ENCODE assay signal across 8 cellular contexts in the genomic region with DNA sequence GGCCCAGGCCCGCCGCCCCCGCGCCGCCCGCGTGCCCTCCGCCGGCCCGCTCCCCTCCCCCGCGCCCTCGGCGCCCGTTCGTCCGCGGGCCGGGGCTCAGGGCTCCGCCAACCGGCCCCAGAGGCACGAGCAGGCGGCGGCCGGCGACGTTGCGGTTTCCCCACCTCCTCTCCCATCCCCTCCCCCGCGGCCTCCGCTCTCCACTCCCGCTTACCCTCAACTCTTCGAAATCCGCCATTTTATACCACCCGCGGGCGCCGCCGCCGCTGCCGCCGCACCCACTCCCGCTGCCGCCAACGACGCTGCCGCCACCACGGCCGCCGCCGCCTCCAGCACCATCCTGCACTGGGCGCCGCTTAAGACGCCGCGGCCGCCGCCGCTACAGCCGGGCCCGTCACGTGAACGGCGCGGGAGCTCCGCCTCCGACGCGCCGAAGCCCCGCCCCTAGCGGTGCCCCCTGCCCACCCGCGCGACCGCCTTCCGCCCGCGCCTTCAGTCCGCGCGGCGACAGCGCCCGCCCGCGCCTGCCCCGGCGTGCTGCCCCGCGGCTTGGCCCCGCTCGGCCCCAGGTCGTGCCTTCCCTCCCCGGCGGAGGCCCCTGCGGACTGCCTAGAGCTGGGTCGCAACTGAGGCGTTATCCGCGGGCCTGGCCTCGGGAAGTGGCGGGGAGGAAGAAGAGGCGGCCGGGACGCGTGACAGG. TPM values are rescaled to one million over a fixed set of nuclear protein-coding genes. Genes with fewer than 3 reads are reported as not detected.
DNase-seq lines count a peak whose midpoint lies in the region; ATAC-seq lines count a peak whose summit lies in the region.

A gene with protein sequence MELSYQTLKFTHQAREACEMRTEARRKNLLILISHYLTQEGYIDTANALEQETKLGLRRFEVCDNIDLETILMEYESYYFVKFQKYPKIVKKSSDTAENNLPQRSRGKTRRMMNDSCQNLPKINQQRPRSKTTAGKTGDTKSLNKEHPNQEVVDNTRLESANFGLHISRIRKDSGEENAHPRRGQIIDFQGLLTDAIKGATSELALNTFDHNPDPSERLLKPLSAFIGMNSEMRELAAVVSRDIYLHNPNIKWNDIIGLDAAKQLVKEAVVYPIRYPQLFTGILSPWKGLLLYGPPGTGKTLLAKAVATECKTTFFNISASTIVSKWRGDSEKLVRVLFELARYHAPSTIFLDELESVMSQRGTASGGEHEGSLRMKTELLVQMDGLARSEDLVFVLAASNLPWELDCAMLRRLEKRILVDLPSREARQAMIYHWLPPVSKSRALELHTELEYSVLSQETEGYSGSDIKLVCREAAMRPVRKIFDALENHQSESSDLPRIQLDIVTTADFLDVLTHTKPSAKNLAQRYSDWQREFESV (plus strand): TSS at position 495 of the 700 bp plus-strand sequence. CDS start 29,271 bp downstream, outside the sequence.
A gene with protein sequence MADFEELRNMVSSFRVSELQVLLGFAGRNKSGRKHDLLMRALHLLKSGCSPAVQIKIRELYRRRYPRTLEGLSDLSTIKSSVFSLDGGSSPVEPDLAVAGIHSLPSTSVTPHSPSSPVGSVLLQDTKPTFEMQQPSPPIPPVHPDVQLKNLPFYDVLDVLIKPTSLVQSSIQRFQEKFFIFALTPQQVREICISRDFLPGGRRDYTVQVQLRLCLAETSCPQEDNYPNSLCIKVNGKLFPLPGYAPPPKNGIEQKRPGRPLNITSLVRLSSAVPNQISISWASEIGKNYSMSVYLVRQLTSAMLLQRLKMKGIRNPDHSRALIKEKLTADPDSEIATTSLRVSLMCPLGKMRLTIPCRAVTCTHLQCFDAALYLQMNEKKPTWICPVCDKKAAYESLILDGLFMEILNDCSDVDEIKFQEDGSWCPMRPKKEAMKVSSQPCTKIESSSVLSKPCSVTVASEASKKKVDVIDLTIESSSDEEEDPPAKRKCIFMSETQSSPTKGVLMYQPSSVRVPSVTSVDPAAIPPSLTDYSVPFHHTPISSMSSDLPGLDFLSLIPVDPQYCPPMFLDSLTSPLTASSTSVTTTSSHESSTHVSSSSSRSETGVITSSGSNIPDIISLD (minus strand): TSS at position 400 of the 700 bp plus-strand sequence. CDS start 162 bp downstream, at position 238.

- peaks cover 45% of the 10 kb centered on the region for H3K4me1 Mint-ChIP-seq in activated CD4-positive, alpha-beta T cell treated with anti-CD3 and anti-CD28 coated beads for 36 hours

- peaks cover 2% of the 10 kb centered on the region for H3K9me3 Mint-ChIP-seq in activated CD4-positive, alpha-beta T cell treated with anti-CD3 and anti-CD28 coated beads for 36 hours (ENCODE audit: low read depth)

- DNase-seq in AG08396 (ENCODE audit: low spot score) (peak; percentile 91), NCI-H2227 (lab: John Stamatoyannopoulos, UW; ENCODE audit: unreplicated experiment) (peak; percentile 92), left colon (peak; percentile 72 to 88)
- peak; percentile 83 for DNase-seq in activated CD4-positive, alpha-beta T cell treated with anti-CD3 and anti-CD28 coated beads for 36 hours
- peak; percentile 58 to 72 for DNase-seq in stimulated activated CD4-positive, alpha-beta T cell treated with anti-CD3 and anti-CD28 coated beads, Interleukin-1b, Interleukin-23, amount 100 ng/mL, for 4 hours (ENCODE audit: low read depth in 2 of 2)

- ATAC-seq in GM18868 (IDR thresholded peaks at IDR 0.05; ENCODE audit: unreplicated experiment) (peak; percentile 88), HG03097 (IDR thresholded peaks at IDR 0.05; ENCODE audit: low FRiP score, unreplicated experiment) (peak; percentile 76), left colon (peak; percentile 90)
- peak; percentile 92 for ATAC-seq in activated CD4-positive, alpha-beta T cell treated with anti-CD3 and anti-CD28 coated beads for 36 hours

- POLR2A ChIA-PET in activated CD4-positive, alpha-beta T cell treated with anti-CD3 and anti-CD28 coated beads for 36 hours (lab: Charles Lee) = interaction anchor here (1.2 kb wide), 1 partner anchor 233 kb away, joined by 3 read pairs; no protein-coding TSS in a partner anchor

- H3K4me3 Mint-ChIP-seq in activated CD4-positive, alpha-beta T cell treated with anti-CD3 and anti-CD28 coated beads for 36 hours = peak within 1 kb of the TSS; percentile 92

- peaks cover 2% of the 10 kb centered on the region for H3K36me3 Mint-ChIP-seq in activated CD4-positive, alpha-beta T cell treated with anti-CD3 and anti-CD28 coated beads for 36 hours (ENCODE audit: low read depth)

- intact Hi-C loops in activated CD4-positive, alpha-beta T cell treated with anti-CD3 and anti-CD28 coated beads for 36 hours (cut with DNase I, micrococcal nuclease) = loop anchor here (1.0 to 10.0 kb wide), 9 partner anchors 30 to 1018 kb away; a partner anchor contains a TSS
- intact Hi-C loops in left colon (cut with DNase I, micrococcal nuclease) = no loop called here

- H3K27me3 Mint-ChIP-seq in activated CD4-positive, alpha-beta T cell treated with anti-CD3 and anti-CD28 coated beads for 36 hours = no peaks in the 10 kb centered on the region

- peak within 1 kb of the TSS; percentile 89 for H3K27ac ChIP-seq in cingulate gyrus (ENCODE audit: low read depth, low read length)

- CTCF ChIA-PET in activated CD4-positive, alpha-beta T cell treated with anti-CD3 and anti-CD28 coated beads for 36 hours (lab: Charles Lee) = interaction anchor here (0.5 to 0.7 kb wide), 4 partner anchors 33 to 573 kb away, joined by 3 to 5 read pairs (median 3); no protein-coding TSS in a partner anchor

- H3K27ac Mint-ChIP-seq in activated CD4-positive, alpha-beta T cell treated with anti-CD3 and anti-CD28 coated beads for 36 hours = peak within 1 kb of the TSS; percentile 91

RNA-seq across cellular contexts. Expression of the first gene that starts in this region (rescaled TPM):
- 1 to 10 TPM; 1.1 to 1.4 TPM for total RNA-seq in activated CD4-positive, alpha-beta T cell treated with anti-CD3 and anti-CD28 coated beads for 36 hours
- total RNA-seq in left colon = 1 to 10 TPM; 2.1 to 3.7 TPM

RNA-seq across cellular contexts. Expression of the second gene that starts in this region (rescaled TPM):
- total RNA-seq in activated CD4-positive, alpha-beta T cell treated with anti-CD3 and anti-CD28 coated beads for 36 hours = 10 to 100 TPM; 27.1 to 28.2 TPM
- total RNA-seq in left colon = 10 to 100 TPM; 33.0 to 33.1 TPM

Comparison
In these comparisons a context has a peak if more than half of its experiments do, and no peak if none do; other contexts are left out.
1. Peak in every context shown above with its lines: DNase-seq, ATAC-seq and H3K27ac ChIP-seq.
2. intact Hi-C loops: an anchor here in activated CD4-positive, alpha-beta T cell treated with anti-CD3 and anti-CD28 coated beads for 36 hours (1.0 to 10.0 kb wide); none called in left colon.